In genomic region chr3:48552111-48552911, GRCh38 we compare ENCODE assay signal across 13 cellular contexts. TPM values are rescaled to one million over a fixed set of nuclear protein-coding genes. Genes with fewer than 3 reads are reported as not detected.
DNase-seq lines count a peak whose midpoint lies in the region; TF ChIP-seq lines count a peak whose summit lies in the region.
"Had no signal": no experiment of that assay in that cellular context is flagged by ENCODE, and none has a peak within 500 bp of the region (broad histone marks: within the 10 kb centered on the region; RNA-seq: fewer than 3 reads in every experiment).

No MANE protein-coding gene starts in this region.

- TF ChIP-seq CTCF in H9 (conservative IDR thresholded peaks at IDR 0.05) (no peak), RWPE1 (conservative IDR thresholded peaks at IDR 0.05; ENCODE audit: low read depth) (no peak), HFFc6 (IDR thresholded peaks at IDR 0.05) (no peak)

- no peak overlapping the region for H2BK20ac ChIP-seq in H9 (ENCODE audit: low read depth, low read length, poor library complexity, severe bottlenecking)

- no peaks in the 10 kb centered on the region for H3K36me3 ChIP-seq in mucosa of rectum (ENCODE audit: control insufficient read depth in 2 of 2, insufficient read depth in 2 of 2, low read length in 2 of 2)
- H3K36me3 ChIP-seq in CD4-positive, alpha-beta memory T cell (ENCODE audit: insufficient read depth, low read length) = no peaks in the 10 kb centered on the region

- H2BK120ac ChIP-seq in H9 (ENCODE audit: low read depth, low read length, poor library complexity, severe bottlenecking) = no peak overlapping the region

- H4K8ac ChIP-seq in H9 (replicated peaks; ENCODE audit: insufficient read length, low read depth, low read length) = no peak overlapping the region

- H3K18ac ChIP-seq in H9 (ENCODE audit: insufficient read length, low read depth, low read length) = no peak overlapping the region

- intact Hi-C loops in CD4-positive, alpha-beta memory T cell (cut with micrococcal nuclease) = no loop called here

- H3K27ac ChIP-seq in H9 (ENCODE audit: insufficient read length, low read depth, low read length) (no peak overlapping the region), RWPE1 (peak overlapping the region; percentile 25), mucosa of rectum (ENCODE audit: low read depth in 2 of 2, low read length in 2 of 2) (peak overlapping the region; percentile 28 to 49)
- H3K27ac ChIP-seq in CD4-positive, alpha-beta memory T cell (ENCODE audit: low read depth, low read length) = no peak overlapping the region
- H3K27ac ChIP-seq: epithelial cell of prostate, thoracic aorta had no signal

- no peak overlapping the region for H3T11ph ChIP-seq in H9 (ENCODE audit: low read length)

- H3K27ac Mint-ChIP-seq in H9 (peak overlapping the region; percentile 46 to 72 (median 67); a peak in 3 of 7 replicates), HFFc6 (no peak overlapping the region)
- no peak overlapping the region for H3K27ac Mint-ChIP-seq in CD4-positive, alpha-beta memory T cell
- H3K27ac Mint-ChIP-seq: CD4-positive, CD25-positive, alpha-beta regulatory T cell had no signal

- H3K14ac ChIP-seq in H9 (ENCODE audit: insufficient read depth, low read length) = no peak overlapping the region

- no peaks in the 10 kb centered on the region for H4K20me1 ChIP-seq in H9 (ENCODE audit: control insufficient read depth, insufficient read depth, insufficient read length)

- no peak overlapping the region for H2BK15ac ChIP-seq in H9 (ENCODE audit: low read depth, low read length)

- H3K36me3 Mint-ChIP-seq in H9 (ENCODE audit: insufficient read depth in 1 of 3, low read depth in 3 of 3) = peaks cover 15 to 54% (median 25%) of the 10 kb centered on the region in 3 experiments; a peak in 6 of 7 replicates
- no peaks in the 10 kb centered on the region for H3K36me3 Mint-ChIP-seq in HFFc6 (ENCODE audit: low read depth)
- no peaks in the 10 kb centered on the region for H3K36me3 Mint-ChIP-seq in CD4-positive, alpha-beta memory T cell
- H3K36me3 Mint-ChIP-seq: CD4-positive, CD25-positive, alpha-beta regulatory T cell had no signal

- H2AK5ac ChIP-seq in H9 (ENCODE audit: insufficient read length, low read length) = no peak overlapping the region

- no peak overlapping the region for H3K56ac ChIP-seq in H9 (ENCODE audit: insufficient read length, low read depth, low read length)

- H4K91ac ChIP-seq in H9 (ENCODE audit: insufficient read length, low read depth, low read length) = no peak overlapping the region

- H3K27me3 Mint-ChIP-seq in H9 (ENCODE audit: low read depth) (no peaks in the 10 kb centered on the region), HFFc6 (ENCODE audit: insufficient read depth) (peaks cover 5% of the 10 kb centered on the region)
- H3K27me3 Mint-ChIP-seq in CD4-positive, alpha-beta memory T cell = no peaks in the 10 kb centered on the region
- H3K27me3 Mint-ChIP-seq: CD4-positive, CD25-positive, alpha-beta regulatory T cell had no signal

- no peak overlapping the region for H2AFZ ChIP-seq in H9 (ENCODE audit: low read length)

- no peak overlapping the region for H3K23ac ChIP-seq in H9 (ENCODE audit: insufficient read length, low read depth, low read length)

- CTCF ChIA-PET in RWPE1 (lab: Yijun Ruan, JAX) = interaction anchor here (0.6 to 1.2 kb wide), 3 partner anchors 90 to 116 kb away, joined by 3 to 5 read pairs (median 3); no protein-coding TSS in a partner anchor
- CTCF ChIA-PET in CD4-positive, alpha-beta memory T cell (lab: Charles Lee; ENCODE audit: partially characterized antibody) = interaction anchor here (1.0 to 18.1 kb wide), 3 partner anchors 111 to 151 kb away, joined by 4 to 330 read pairs (median 118); no protein-coding TSS in a partner anchor

- H2BK5ac ChIP-seq in H9 (ENCODE audit: insufficient read length, low read length) = no peak overlapping the region

- WGBS in H9 (ENCODE audit: extremely low coverage, insufficient read length, low lambda C conversion rate) = no CpG with 5 or more reads among the region's 14 CpGs

- H3K4me3 ChIP-seq in mucosa of rectum (ENCODE audit: low read length in 2 of 2) = no peak overlapping the region
- no peak overlapping the region for H3K4me3 ChIP-seq in CD4-positive, alpha-beta memory T cell (ENCODE audit: low read length in 2 of 2)
- H3K4me3 ChIP-seq: lung, thoracic aorta had no signal

- no peak overlapping the region for H2BK12ac ChIP-seq in H9 (ENCODE audit: insufficient read length, low read depth, low read length)

- DNase-seq in H9 = no peak
- DNase-seq in RWPE1 (ENCODE audit: low spot score) = no peak
- DNase-seq in kidney tubule cell (ENCODE audit: low spot score) = no peak
- no peak for DNase-seq in HFFc6
- DNase-seq in CD4-positive, alpha-beta memory T cell = no peak
- DNase-seq: activated CD4-positive, alpha-beta T cell treated with anti-CD3 and anti-CD28 coated beads, Interleukin-2, amount 50 U/mL, for 48 hours; CD4-positive, CD25-positive, alpha-beta regulatory T cell; GDM1; T-helper 9 cell had no signal

- H3K4me3 Mint-ChIP-seq in H9 = peak overlapping the region in 1 of 2 experiments; percentile 2; a peak in 1 of 5 replicates
- no peak overlapping the region for H3K4me3 Mint-ChIP-seq in HFFc6
- no peak overlapping the region for H3K4me3 Mint-ChIP-seq in CD4-positive, alpha-beta memory T cell
- H3K4me3 Mint-ChIP-seq: CD4-positive, CD25-positive, alpha-beta regulatory T cell had no signal

- H3K4me1 ChIP-seq in H9 (ENCODE audit: insufficient read depth, low read length) = peaks cover 9% of the 10 kb centered on the region; the same call in 1 of the 2 replicates
- H3K4me1 ChIP-seq in mucosa of rectum (ENCODE audit: control insufficient read depth in 2 of 2, insufficient read depth in 2 of 2, low read length in 2 of 2) = peaks cover 21 to 29% of the 10 kb centered on the region in 2 donors
- peaks cover 18% of the 10 kb centered on the region for H3K4me1 ChIP-seq in CD4-positive, alpha-beta memory T cell (ENCODE audit: insufficient read depth, low read length)

- H4K5ac ChIP-seq in H9 (ENCODE audit: insufficient read length, low read depth, low read length) = no peak overlapping the region

- POLR2A ChIA-PET in RWPE1 (lab: Yijun Ruan, JAX; ENCODE audit: low non-redundant PET) = no interaction called here
- POLR2A ChIA-PET in CD4-positive, alpha-beta memory T cell (lab: Charles Lee; ENCODE audit: partially characterized antibody) = interaction anchor here (0.8 to 1.6 kb wide), 3 partner anchors 84 to 112 kb away, joined by 3 to 5 read pairs (median 3); partner anchors contain the start of genes CCDC51 and TMA7

- H3K9me3 ChIP-seq in H9 (ENCODE audit: control insufficient read depth, low read depth, low read length) (no peaks in the 10 kb centered on the region), mucosa of rectum (ENCODE audit: control insufficient read depth in 2 of 2, low read length in 2 of 2) (no peaks in the 10 kb centered on the region)
- H3K9me3 ChIP-seq in CD4-positive, alpha-beta memory T cell (ENCODE audit: control insufficient read depth in 1 of 2, low read length in 2 of 2) = no peaks in the 10 kb centered on the region
- H3K9me3 ChIP-seq: thoracic aorta had no signal

- H3K9ac ChIP-seq in H9 (ENCODE audit: extremely low read depth, insufficient read length, low read length) (no peak overlapping the region), mucosa of rectum (ENCODE audit: low read depth in 1 of 2, low read length in 2 of 2) (no peak overlapping the region)

- H3K79me2 ChIP-seq in H9 (ENCODE audit: insufficient read depth, low read length) = peaks cover 2% of the 10 kb centered on the region; the same call in 1 of the 2 replicates

- peaks cover 30 to 37% of the 10 kb centered on the region in 2 experiments for H3K4me1 Mint-ChIP-seq in H9
- peaks cover 13% of the 10 kb centered on the region for H3K4me1 Mint-ChIP-seq in HFFc6 (ENCODE audit: low read depth)
- peaks cover 6 to 20% (median 12%) of the 10 kb centered on the region in 4 donors for H3K4me1 Mint-ChIP-seq in CD4-positive, alpha-beta memory T cell

- no peaks in the 10 kb centered on the region for H3K9me3 Mint-ChIP-seq in H9
- no peaks in the 10 kb centered on the region for H3K9me3 Mint-ChIP-seq in HFFc6
- H3K9me3 Mint-ChIP-seq in CD4-positive, alpha-beta memory T cell = peaks cover 0 to 1% (median 0%) of the 10 kb centered on the region in 8 donors
- H3K9me3 Mint-ChIP-seq: CD4-positive, CD25-positive, alpha-beta regulatory T cell had no signal

- no peaks in the 10 kb centered on the region for H3K27me3 ChIP-seq in H9 (ENCODE audit: insufficient read depth, low read length)
- no peaks in the 10 kb centered on the region for H3K27me3 ChIP-seq in mucosa of rectum (ENCODE audit: control insufficient read depth in 2 of 2, insufficient read depth in 2 of 2, low read length in 2 of 2)
- no peaks in the 10 kb centered on the region for H3K27me3 ChIP-seq in CD4-positive, alpha-beta memory T cell (ENCODE audit: insufficient read depth, low read length)

- no peaks in the 10 kb centered on the region for H3K79me1 ChIP-seq in H9 (ENCODE audit: insufficient read depth, low read depth, low read length, poor library complexity, severe bottlenecking)

- H3K23me2 ChIP-seq in H9 (ENCODE audit: insufficient read length, low read depth, low read length, poor library complexity, severe bottlenecking) = peaks cover 7% of the 10 kb centered on the region

- no peak overlapping the region for H3K4me2 ChIP-seq in H9 (ENCODE audit: insufficient read depth, insufficient read length, low read length)

- H3K4ac ChIP-seq in H9 (ENCODE audit: low read depth, low read length) = no peak overlapping the region

RNA-seq across cellular contexts. Expression of gene PFKFB4, which starts 4.3 kb away (rescaled TPM):
- 12.3 and 13.9 TPM in 2 replicates for total RNA-seq in H9 (2021)
- 10 to 100 TPM in 1 of 6 experiments, 1 to 10 TPM in 5; 7.5 to 10.5 (median 8.9) TPM for total RNA-seq in HFFc6 (2021; fragmentation: NEBNext Ultra II Directional; extraction: Animal tissue kit (Norgen Biotek cat#: 25700))
- 1 to 10 TPM; 2.6 to 2.7 TPM for total RNA-seq in CD4-positive, alpha-beta memory T cell
- polyA plus RNA-seq in CD4-positive, alpha-beta memory T cell = 1 to 10 TPM; 2.5 TPM

RNA-seq across cellular contexts. Expression of gene UCN2, which starts 11.3 kb away (rescaled TPM):
- 0.42 and 0.68 TPM in 2 replicates for total RNA-seq in H9 (2021)
- 1 to 10 TPM; 4.3 to 6.4 (median 5.0) TPM for total RNA-seq in HFFc6 (2021; fragmentation: NEBNext Ultra II Directional; extraction: Animal tissue kit (Norgen Biotek cat#: 25700))
- not detected for total RNA-seq in CD4-positive, alpha-beta memory T cell
- polyA plus RNA-seq in CD4-positive, alpha-beta memory T cell = not detected
- total RNA-seq: CD4-positive, CD25-positive, alpha-beta regulatory T cell had no signal
- polyA plus RNA-seq: CD4-positive, CD25-positive, alpha-beta regulatory T cell had no signal

RNA-seq across cellular contexts. Expression of gene COL7A1, which starts 42.8 kb away (rescaled TPM):
- 20.2 and 22.9 TPM in 2 replicates for total RNA-seq in H9 (2021)
- 100 to 1,000 TPM in 1 of 6 experiments, 10 to 100 TPM in 5; 74.9 to 113 (median 80.8) TPM for total RNA-seq in HFFc6 (2021; fragmentation: NEBNext Ultra II Directional; extraction: Animal tissue kit (Norgen Biotek cat#: 25700))
- total RNA-seq in CD4-positive, alpha-beta memory T cell = 1 to 10 TPM; 1.2 to 1.9 TPM
- not detected for polyA plus RNA-seq in CD4-positive, alpha-beta memory T cell
- polyA plus RNA-seq: CD4-positive, CD25-positive, alpha-beta regulatory T cell had no signal

RNA-seq across cellular contexts. Expression of gene SHISA5, which starts 48.3 kb away (rescaled TPM):
- 171 and 174 TPM in 2 replicates for total RNA-seq in H9 (2021)
- total RNA-seq in HFFc6 (2021; fragmentation: NEBNext Ultra II Directional; extraction: Animal tissue kit (Norgen Biotek cat#: 25700)) = 100 to 1,000 TPM; 266 to 286 (median 277) TPM
- total RNA-seq in CD4-positive, alpha-beta memory T cell = 100 to 1,000 TPM; 218 TPM
- polyA plus RNA-seq in CD4-positive, alpha-beta memory T cell = 100 to 1,000 TPM; 434 to 470 TPM

RNA-seq across cellular contexts. Expression of gene UQCRC1, which starts 57.1 kb away (rescaled TPM):
- 285 and 299 TPM in 2 replicates for total RNA-seq in H9 (2021)
- 100 to 1,000 TPM; 254 to 322 (median 276) TPM for total RNA-seq in HFFc6 (2021; fragmentation: NEBNext Ultra II Directional; extraction: Animal tissue kit (Norgen Biotek cat#: 25700))
- 10 to 100 TPM; 73.7 to 91.3 TPM for total RNA-seq in CD4-positive, alpha-beta memory T cell
- polyA plus RNA-seq in CD4-positive, alpha-beta memory T cell = 100 to 1,000 TPM; 152 to 313 TPM

Comparison
In these comparisons a context has a peak if more than half of its experiments do, and no peak if none do; other contexts are left out.
1. H3K27ac ChIP-seq: peak in RWPE1 (single experiment) and mucosa of rectum (2 of 2); none in H9 (single experiment) and CD4-positive, alpha-beta memory T cell (single experiment).
2. H3K27ac Mint-ChIP-seq: peak in H9 (3 of 3); none in HFFc6 (single experiment) and CD4-positive, alpha-beta memory T cell (0 of 7).